1 cellular context compared by ENCODE assay signal in the genomic region with DNA sequence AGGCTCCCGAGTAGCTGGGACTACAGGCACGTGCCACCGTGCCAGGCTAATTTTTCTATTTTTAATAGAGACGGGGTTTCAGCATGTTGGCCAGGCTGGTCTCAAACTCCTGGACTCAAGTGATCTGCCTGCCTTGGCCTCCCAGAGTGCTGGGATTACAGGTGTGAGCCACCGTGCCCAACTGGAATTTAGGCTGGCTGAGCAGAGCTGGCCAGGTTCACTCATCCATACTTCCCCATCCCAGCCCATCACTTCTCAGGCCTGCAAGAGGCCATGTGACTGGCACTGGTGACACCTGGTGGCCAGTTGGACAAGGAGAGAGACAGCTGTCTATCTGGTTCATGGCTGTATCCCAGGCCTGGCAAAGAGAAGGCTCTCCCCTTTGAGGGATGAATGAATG.
TF ChIP-seq lines count a peak whose summit lies in the region.
"Not testable (repeated sequence)": the region's sequence is repeated elsewhere in the genome, so short reads cannot be mapped to it uniquely, and the experiment has no call there.

No MANE protein-coding gene starts in this region.

TF ChIP-seq in K562, 482 proteins besides CTCF, POLR2A, EP300 and RAD21 (continues in another document):
- TF ChIP-seq RCOR1 (IDR thresholded peaks at IDR 0.05; ENCODE audit: borderline replicate concordance in 1 of 2, low read depth in 2 of 2, low read length in 2 of 2), result peak in 1 of 2 experiments; percentile 86; a peak in 2 of 4 replicates
- TF ChIP-seq, protein P1, sequence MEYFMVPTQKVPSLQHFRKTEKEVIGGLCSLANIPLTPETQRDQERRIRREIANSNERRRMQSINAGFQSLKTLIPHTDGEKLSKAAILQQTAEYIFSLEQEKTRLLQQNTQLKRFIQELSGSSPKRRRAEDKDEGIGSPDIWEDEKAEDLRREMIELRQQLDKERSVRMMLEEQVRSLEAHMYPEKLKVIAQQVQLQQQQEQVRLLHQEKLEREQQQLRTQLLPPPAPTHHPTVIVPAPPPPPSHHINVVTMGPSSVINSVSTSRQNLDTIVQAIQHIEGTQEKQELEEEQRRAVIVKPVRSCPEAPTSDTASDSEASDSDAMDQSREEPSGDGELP (CRISPR knock-in tag; IDR thresholded peaks at IDR 0.05; ENCODE audit: borderline replicate concordance), result peak; percentile 89
- TF ChIP-seq FOXA3 (CRISPR knock-in tag; conservative IDR thresholded peaks at IDR 0.05 in 1 of 2, IDR thresholded peaks at IDR 0.05 in 1 of 2), result peak in 1 of 2 experiments; percentile 21; a peak in 1 of 4 replicates
- TF ChIP-seq MAX (CRISPR knock-in tag; IDR thresholded peaks at IDR 0.05), result peak; percentile 70
- TF ChIP-seq, protein P2, sequence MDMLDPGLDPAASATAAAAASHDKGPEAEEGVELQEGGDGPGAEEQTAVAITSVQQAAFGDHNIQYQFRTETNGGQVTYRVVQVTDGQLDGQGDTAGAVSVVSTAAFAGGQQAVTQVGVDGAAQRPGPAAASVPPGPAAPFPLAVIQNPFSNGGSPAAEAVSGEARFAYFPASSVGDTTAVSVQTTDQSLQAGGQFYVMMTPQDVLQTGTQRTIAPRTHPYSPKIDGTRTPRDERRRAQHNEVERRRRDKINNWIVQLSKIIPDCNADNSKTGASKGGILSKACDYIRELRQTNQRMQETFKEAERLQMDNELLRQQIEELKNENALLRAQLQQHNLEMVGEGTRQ (CRISPR knock-in tag; IDR thresholded peaks at IDR 0.05), result peak; percentile 74
- not testable (repeated sequence) for TF ChIP-seq JUN (IDR thresholded peaks at IDR 0.05; ENCODE audit: borderline replicate concordance, low read depth, low read length); MYC (CRISPR knock-in tag; IDR thresholded peaks at IDR 0.05; ENCODE audit: borderline replicate concordance, low read depth); PBX2 (CRISPR knock-in tag; IDR thresholded peaks at IDR 0.05; ENCODE audit: low read depth)
- TF ChIP-seq JUN (CRISPR knock-in tag; IDR thresholded peaks at IDR 0.05; ENCODE audit: borderline replicate concordance), result 0 out of 2 replicates have a peak, but pooled peaks have one; percentile 32
- 0 out of 2 replicates have a peak, but pooled peaks have one; percentile 28 for TF ChIP-seq HCFC1 (IDR thresholded peaks at IDR 0.05; ENCODE audit: low read depth, low read length)
- TF ChIP-seq HDAC1 (IDR thresholded peaks at IDR 0.05), result peak in 1 of 2 experiments; percentile 14; a peak in 1 of 4 replicates
- TF ChIP-seq ZNF584 (CRISPR knock-in tag; IDR thresholded peaks at IDR 0.05; ENCODE audit: low read depth), result 0 out of 2 replicates have a peak, but pooled peaks have one; percentile 45
- TF ChIP-seq BHLHE40 (IDR thresholded peaks at IDR 0.05; ENCODE audit: low read length), result peak; percentile 28; the same call in 1 of the 2 replicates
- peak; percentile 64 for TF ChIP-seq SMAD4 (CRISPR knock-in tag; conservative IDR thresholded peaks at IDR 0.05)
- TF ChIP-seq ARID2 (IDR thresholded peaks at IDR 0.05), result peak; percentile 86
- peak; percentile 78 for TF ChIP-seq MYC (IDR thresholded peaks at IDR 0.05; ENCODE audit: low read depth, low read length)
- TF ChIP-seq ZNF24 (IDR thresholded peaks at IDR 0.05), result peak; percentile 53; the same call in 1 of the 2 replicates
- TF ChIP-seq L3MBTL2 (IDR thresholded peaks at IDR 0.05), result peak; percentile 59
- peak; percentile 98 for TF ChIP-seq SMC3 (conservative IDR thresholded peaks at IDR 0.05; ENCODE audit: insufficient read depth, low read depth, low read length)
- TF ChIP-seq FOXP1 (CRISPR knock-in tag; IDR thresholded peaks at IDR 0.05), result peak; percentile 58; the same call in 1 of the 2 replicates
- TF ChIP-seq, protein P3, sequence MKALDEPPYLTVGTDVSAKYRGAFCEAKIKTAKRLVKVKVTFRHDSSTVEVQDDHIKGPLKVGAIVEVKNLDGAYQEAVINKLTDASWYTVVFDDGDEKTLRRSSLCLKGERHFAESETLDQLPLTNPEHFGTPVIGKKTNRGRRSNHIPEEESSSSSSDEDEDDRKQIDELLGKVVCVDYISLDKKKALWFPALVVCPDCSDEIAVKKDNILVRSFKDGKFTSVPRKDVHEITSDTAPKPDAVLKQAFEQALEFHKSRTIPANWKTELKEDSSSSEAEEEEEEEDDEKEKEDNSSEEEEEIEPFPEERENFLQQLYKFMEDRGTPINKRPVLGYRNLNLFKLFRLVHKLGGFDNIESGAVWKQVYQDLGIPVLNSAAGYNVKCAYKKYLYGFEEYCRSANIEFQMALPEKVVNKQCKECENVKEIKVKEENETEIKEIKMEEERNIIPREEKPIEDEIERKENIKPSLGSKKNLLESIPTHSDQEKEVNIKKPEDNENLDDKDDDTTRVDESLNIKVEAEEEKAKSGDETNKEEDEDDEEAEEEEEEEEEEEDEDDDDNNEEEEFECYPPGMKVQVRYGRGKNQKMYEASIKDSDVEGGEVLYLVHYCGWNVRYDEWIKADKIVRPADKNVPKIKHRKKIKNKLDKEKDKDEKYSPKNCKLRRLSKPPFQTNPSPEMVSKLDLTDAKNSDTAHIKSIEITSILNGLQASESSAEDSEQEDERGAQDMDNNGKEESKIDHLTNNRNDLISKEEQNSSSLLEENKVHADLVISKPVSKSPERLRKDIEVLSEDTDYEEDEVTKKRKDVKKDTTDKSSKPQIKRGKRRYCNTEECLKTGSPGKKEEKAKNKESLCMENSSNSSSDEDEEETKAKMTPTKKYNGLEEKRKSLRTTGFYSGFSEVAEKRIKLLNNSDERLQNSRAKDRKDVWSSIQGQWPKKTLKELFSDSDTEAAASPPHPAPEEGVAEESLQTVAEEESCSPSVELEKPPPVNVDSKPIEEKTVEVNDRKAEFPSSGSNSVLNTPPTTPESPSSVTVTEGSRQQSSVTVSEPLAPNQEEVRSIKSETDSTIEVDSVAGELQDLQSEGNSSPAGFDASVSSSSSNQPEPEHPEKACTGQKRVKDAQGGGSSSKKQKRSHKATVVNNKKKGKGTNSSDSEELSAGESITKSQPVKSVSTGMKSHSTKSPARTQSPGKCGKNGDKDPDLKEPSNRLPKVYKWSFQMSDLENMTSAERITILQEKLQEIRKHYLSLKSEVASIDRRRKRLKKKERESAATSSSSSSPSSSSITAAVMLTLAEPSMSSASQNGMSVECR (CRISPR knock-in tag; IDR thresholded peaks at IDR 0.05), result 0 out of 2 replicates have a peak, but pooled peaks have one; percentile 40
- peak; percentile 61; the same call in 1 of the 2 replicates for TF ChIP-seq ZNF175 (CRISPR knock-in tag; IDR thresholded peaks at IDR 0.05; ENCODE audit: low read depth)
- TF ChIP-seq PBX2 (tag; conservative IDR thresholded peaks at IDR 0.05; ENCODE audit: low read depth), result 0 out of 2 replicates have a peak, but pooled peaks have one; percentile 18
- 0 out of 2 replicates have a peak, but pooled peaks have one; percentile 26 for TF ChIP-seq MTA3 (IDR thresholded peaks at IDR 0.05; ENCODE audit: borderline replicate concordance)
- TF ChIP-seq MAZ (CRISPR knock-in tag; conservative IDR thresholded peaks at IDR 0.05 in 1 of 2, IDR thresholded peaks at IDR 0.05 in 1 of 2), result peak; percentile 24 to 48; a peak in 1 of 4 replicates
- peak; percentile 53; the same call in 1 of the 2 replicates for TF ChIP-seq SOX6 (IDR thresholded peaks at IDR 0.05)
- TF ChIP-seq ESRRA (IDR thresholded peaks at IDR 0.05; ENCODE audit: borderline replicate concordance, low read depth), result peak; percentile 29; the same call in 1 of the 2 replicates
- peak; percentile 87 for TF ChIP-seq DEAF1 (CRISPR knock-in tag; IDR thresholded peaks at IDR 0.05)
- TF ChIP-seq TEAD1 (CRISPR knock-in tag; IDR thresholded peaks at IDR 0.05), result 0 out of 4 replicates have a peak, but pooled peaks of 1 of the 2 experiments have one; percentile 30
- peak; percentile 92 for TF ChIP-seq CTBP1 (IDR thresholded peaks at IDR 0.05; ENCODE audit: borderline replicate concordance)
- TF ChIP-seq ATF7 (IDR thresholded peaks at IDR 0.05), result peak; percentile 18; the same call in 1 of the 2 replicates
- peak; percentile 51; the same call in 1 of the 2 replicates for TF ChIP-seq ZNF592 (IDR thresholded peaks at IDR 0.05)
- TF ChIP-seq, protein P4, sequence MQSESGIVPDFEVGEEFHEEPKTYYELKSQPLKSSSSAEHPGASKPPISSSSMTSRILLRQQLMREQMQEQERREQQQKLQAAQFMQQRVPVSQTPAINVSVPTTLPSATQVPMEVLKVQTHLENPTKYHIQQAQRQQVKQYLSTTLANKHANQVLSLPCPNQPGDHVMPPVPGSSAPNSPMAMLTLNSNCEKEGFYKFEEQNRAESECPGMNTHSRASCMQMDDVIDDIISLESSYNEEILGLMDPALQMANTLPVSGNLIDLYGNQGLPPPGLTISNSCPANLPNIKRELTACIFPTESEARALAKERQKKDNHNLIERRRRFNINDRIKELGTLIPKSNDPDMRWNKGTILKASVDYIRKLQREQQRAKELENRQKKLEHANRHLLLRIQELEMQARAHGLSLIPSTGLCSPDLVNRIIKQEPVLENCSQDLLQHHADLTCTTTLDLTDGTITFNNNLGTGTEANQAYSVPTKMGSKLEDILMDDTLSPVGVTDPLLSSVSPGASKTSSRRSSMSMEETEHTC (IDR thresholded peaks at IDR 0.05), result 0 out of 2 replicates have a peak, but pooled peaks have one; percentile 46
- TF ChIP-seq MEIS2 (IDR thresholded peaks at IDR 0.05; ENCODE audit: partially characterized antibody), result peak; percentile 39
- 0 out of 2 replicates have a peak, but pooled peaks have one; percentile 37 for TF ChIP-seq XRCC5 (IDR thresholded peaks at IDR 0.05; ENCODE audit: low read depth, low read length)
- peak; percentile 87 for TF ChIP-seq CC2D1A (IDR thresholded peaks at IDR 0.05)
- TF ChIP-seq, protein P5, sequence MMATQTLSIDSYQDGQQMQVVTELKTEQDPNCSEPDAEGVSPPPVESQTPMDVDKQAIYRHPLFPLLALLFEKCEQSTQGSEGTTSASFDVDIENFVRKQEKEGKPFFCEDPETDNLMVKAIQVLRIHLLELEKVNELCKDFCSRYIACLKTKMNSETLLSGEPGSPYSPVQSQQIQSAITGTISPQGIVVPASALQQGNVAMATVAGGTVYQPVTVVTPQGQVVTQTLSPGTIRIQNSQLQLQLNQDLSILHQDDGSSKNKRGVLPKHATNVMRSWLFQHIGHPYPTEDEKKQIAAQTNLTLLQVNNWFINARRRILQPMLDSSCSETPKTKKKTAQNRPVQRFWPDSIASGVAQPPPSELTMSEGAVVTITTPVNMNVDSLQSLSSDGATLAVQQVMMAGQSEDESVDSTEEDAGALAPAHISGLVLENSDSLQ (IDR thresholded peaks at IDR 0.05), result peak; percentile 65
- TF ChIP-seq, protein P6, sequence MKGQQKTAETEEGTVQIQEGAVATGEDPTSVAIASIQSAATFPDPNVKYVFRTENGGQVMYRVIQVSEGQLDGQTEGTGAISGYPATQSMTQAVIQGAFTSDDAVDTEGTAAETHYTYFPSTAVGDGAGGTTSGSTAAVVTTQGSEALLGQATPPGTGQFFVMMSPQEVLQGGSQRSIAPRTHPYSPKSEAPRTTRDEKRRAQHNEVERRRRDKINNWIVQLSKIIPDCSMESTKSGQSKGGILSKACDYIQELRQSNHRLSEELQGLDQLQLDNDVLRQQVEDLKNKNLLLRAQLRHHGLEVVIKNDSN (CRISPR knock-in tag; IDR thresholded peaks at IDR 0.05), result peak; percentile 94
